ENCODE assay signal across 27 cellular contexts in genomic region chrX:531611-531936, GRCh38.
DNase-seq lines count a peak whose midpoint lies in the region; FAIRE-seq and TF ChIP-seq lines count a peak whose summit lies in the region.
"Had no signal": no experiment of that assay in that cellular context is flagged by ENCODE, and none has a peak within 500 bp of the region (broad histone marks: within the 10 kb centered on the region; RNA-seq: fewer than 3 reads in every experiment).

No MANE protein-coding gene starts in this region.

- no peak overlapping the region for H3K4me3 Mint-ChIP-seq in activated T-cell treated with anti-CD3 and anti-CD28 coated beads, Interleukin-2, amount 50 U/mL, for 24 hours
- H3K4me3 Mint-ChIP-seq: CD4-positive, alpha-beta T cell had no signal

- no peak overlapping the region for H3K4ac ChIP-seq in H1 (replicated peaks; ENCODE audit: insufficient read length, low read depth, low read length)

- DNase-seq in H1 (ENCODE audit: low read depth in 1 of 2, low spot score in 2 of 2) = peak; percentile 23 to 61
- DNase-seq in iPS-NIHi7 (ENCODE audit: extremely low spot score) = peak; percentile 22
- no peak for DNase-seq in activated T-cell treated with anti-CD3 and anti-CD28 coated beads, Interleukin-2, amount 50 U/mL, for 24 hours
- no peak for DNase-seq in H4 (ENCODE audit: low spot score)
- no peak for DNase-seq in DMS 273 treated with DMSO at 0.1 percent for 48 hours (lab: John Stamatoyannopoulos, UW)
- DNase-seq in activated T-cell treated with anti-CD3 and anti-CD28 coated beads for 4 hours = no peak
- DNase-seq: AML-193; CD4-positive, alpha-beta T cell; DMS53; GDM1; GOT3; IMR-90; KG1; NCI-H1048; NCI-H1417; NCI-H1694; NCI-H2029 treated with DMSO at 0.1 percent for 48 hours; NCI-H226; NCI-H510A; NCI-H69; Peyer's patch; SHP77 treated with DMSO at 0.1 percent for 48 hours had no signal

- CTCF ChIA-PET in H1 (lab: Charles Lee; ENCODE audit: partially characterized antibody) = no interaction called here

- no peak overlapping the region for H3K27ac Mint-ChIP-seq in activated T-cell treated with anti-CD3 and anti-CD28 coated beads, Interleukin-2, amount 50 U/mL, for 24 hours
- H3K27ac Mint-ChIP-seq: CD4-positive, alpha-beta T cell had no signal

- H3K4me2 ChIP-seq in H1 (ENCODE audit: insufficient read depth in 1 of 2, low read depth in 2 of 2, low read length in 2 of 2) = peak overlapping the region; percentile 53 to 62
- H3K4me2 ChIP-seq: A549; BLaER1 treated with 17β-estradiol and CSF1 and Interleukin-3, amounts not matched to agents 10 nM and 100 nM had no signal

- peaks cover 5% of the 10 kb centered on the region for H3K9me3 Mint-ChIP-seq in activated T-cell treated with anti-CD3 and anti-CD28 coated beads, Interleukin-2, amount 50 U/mL, for 24 hours

- peaks cover 3% of the 10 kb centered on the region; the same call in 1 of the 2 replicates for H3K23me2 ChIP-seq in H1 (ENCODE audit: low read depth, low read length)

- no peak overlapping the region for H3K14ac ChIP-seq in H1 (ENCODE audit: insufficient read length)

- H3K4me3 ChIP-seq in HUES48 (ENCODE audit: low read depth, low read length) = peak overlapping the region; percentile 47
- peak overlapping the region in 3 of 4 experiments; percentile 7 to 47 (median 23); a peak in 5 of 8 replicates for H3K4me3 ChIP-seq in H1 (ENCODE audit: extremely low read depth in 1 of 4, insufficient read depth in 2 of 4, low read depth in 3 of 4, low read length in 4 of 4)
- H3K4me3 ChIP-seq: A549; BLaER1 treated with 17β-estradiol and CSF1 and Interleukin-3, amounts not matched to agents 10 nM and 100 nM; GM12878; Peyer's patch had no signal

- H2BK12ac ChIP-seq in H1 (ENCODE audit: low read depth, low read length) = 0 out of 2 replicates have a peak overlapping the region, but pooled peaks have one; percentile 31

- H4K5ac ChIP-seq in H1 (ENCODE audit: insufficient read length, low read depth, low read length) = peak overlapping the region; percentile 57

- H3K27me3 ChIP-seq in HUES48 (ENCODE audit: control insufficient read depth, insufficient read depth, low read length) = no peaks in the 10 kb centered on the region
- no peaks in the 10 kb centered on the region for H3K27me3 ChIP-seq in H1 (replicated peaks in 1 of 4; ENCODE audit: control insufficient read depth in 3 of 4, extremely low read depth in 1 of 4, insufficient read depth in 3 of 4, low read length in 3 of 4)
- H3K27me3 ChIP-seq: BLaER1 treated with 17β-estradiol and CSF1 and Interleukin-3, amounts not matched to agents 10 nM and 100 nM; Peyer's patch had no signal

- H4K91ac ChIP-seq in H1 (replicated peaks; ENCODE audit: insufficient read length, low read length) = peak overlapping the region; percentile 87

- no peaks in the 10 kb centered on the region for H3K4me1 Mint-ChIP-seq in activated T-cell treated with anti-CD3 and anti-CD28 coated beads, Interleukin-2, amount 50 U/mL, for 24 hours (ENCODE audit: low read depth)

- no peak overlapping the region for H2BK120ac ChIP-seq in H1 (replicated peaks; ENCODE audit: low read depth, low read length)

- H3K27ac ChIP-seq in HUES48 (ENCODE audit: low read depth, low read length) (peak overlapping the region; percentile 5), H1 (ENCODE audit: low read depth, low read length) (peak overlapping the region; percentile 29; the same call in 1 of the 2 replicates)
- H3K27ac ChIP-seq: A549; BLaER1 treated with 17β-estradiol and CSF1 and Interleukin-3, amounts not matched to agents 10 nM and 100 nM; Peyer's patch had no signal

- peaks cover 0 to 5% of the 10 kb centered on the region in 2 experiments for H4K20me1 ChIP-seq in H1 (replicated peaks in 1 of 2; ENCODE audit: control insufficient read depth in 1 of 2, insufficient read depth in 2 of 2, low read length in 2 of 2)
- H4K20me1 ChIP-seq: BLaER1 treated with 17β-estradiol and CSF1 and Interleukin-3, amounts not matched to agents 10 nM and 100 nM had no signal

- TF ChIP-seq POLR2A in H1 (IDR thresholded peaks at IDR 0.05; ENCODE audit: control extremely low read depth in 1 of 2, low read depth in 2 of 2, low read length in 2 of 2) = no peak

- no peak; a peak in 1 of 3 replicates for TF ChIP-seq EP300 in H1 (IDR thresholded peaks at IDR 0.05; ENCODE audit: borderline replicate concordance in 1 of 2, low read depth in 2 of 2, low read length in 2 of 2)

- H3K9me3 ChIP-seq in HUES48 (ENCODE audit: control insufficient read depth, insufficient read depth, low read length) = no peaks in the 10 kb centered on the region
- H3K9me3 ChIP-seq in H1 (ENCODE audit: insufficient read depth in 2 of 2, low read depth in 1 of 2, low read length in 1 of 2) = no peaks in the 10 kb centered on the region
- H3K9me3 ChIP-seq: Peyer's patch had no signal

- no peak overlapping the region for H3K56ac ChIP-seq in H1 (replicated peaks; ENCODE audit: insufficient read length, low read depth, low read length)

- no peak overlapping the region for H2AK5ac ChIP-seq in H1 (ENCODE audit: low read depth, low read length)

- H3K4me1 ChIP-seq in HUES48 (ENCODE audit: control insufficient read depth, insufficient read depth, low read length) (peaks cover 7% of the 10 kb centered on the region), H1 (replicated peaks in 1 of 4; ENCODE audit: control insufficient read depth in 3 of 4, insufficient read depth in 4 of 4, low read length in 3 of 4) (peaks cover 5 to 17% (median 7%) of the 10 kb centered on the region in 4 experiments; a peak in 6 of 7 replicates)
- H3K4me1 ChIP-seq: Peyer's patch had no signal

- no peak for TF ChIP-seq CTCF in H1 (IDR thresholded peaks at IDR 0.05; ENCODE audit: control extremely low read depth in 1 of 3, insufficient read depth in 1 of 3, low read depth in 1 of 3, low read length in 3 of 3)

- H3K9ac ChIP-seq in HUES48 (ENCODE audit: low read depth, low read length) = peak overlapping the region; percentile 22; the same call in 1 of the 2 replicates
- no peak overlapping the region for H3K9ac ChIP-seq in H1 (replicated peaks in 1 of 4; ENCODE audit: extremely low read depth in 1 of 4, low read depth in 3 of 4, low read length in 3 of 4)
- H3K9ac ChIP-seq: BLaER1 treated with 17β-estradiol and CSF1 and Interleukin-3, amounts not matched to agents 10 nM and 100 nM had no signal

- no peaks in the 10 kb centered on the region for H3K79me1 ChIP-seq in H1 (ENCODE audit: low read depth, low read length)

- no peak overlapping the region for H2BK15ac ChIP-seq in H1 (ENCODE audit: low read length)

- no peaks in the 10 kb centered on the region for H3K27me3 Mint-ChIP-seq in activated T-cell treated with anti-CD3 and anti-CD28 coated beads, Interleukin-2, amount 50 U/mL, for 24 hours
- H3K27me3 Mint-ChIP-seq: CD4-positive, alpha-beta T cell had no signal

- no peak; a peak in 1 of 4 replicates for TF ChIP-seq RAD21 in H1 (IDR thresholded peaks at IDR 0.05 in 1 of 2, conservative IDR thresholded peaks at IDR 0.05 in 1 of 2; ENCODE audit: low read depth in 2 of 2, low read length in 2 of 2)

- POLR2A ChIA-PET in H1 (lab: Charles Lee; ENCODE audit: partially characterized antibody) = no interaction called here

- H2BK20ac ChIP-seq in H1 (ENCODE audit: low read length) = no peak overlapping the region

- peak; percentile 65 for FAIRE-seq in H1 (lab: Jason Lieb, UNC)
- FAIRE-seq: A549, D721Med had no signal

- peak overlapping the region; percentile 49; the same call in 1 of the 2 replicates for H3K18ac ChIP-seq in H1 (ENCODE audit: extremely low read depth, low read length)

- no peak overlapping the region for H2AFZ ChIP-seq in H1 (ENCODE audit: low read length)

- peak overlapping the region; percentile 77; the same call in 1 of the 2 replicates for H2BK5ac ChIP-seq in H1 (ENCODE audit: low read depth, low read length)

- H3K79me2 ChIP-seq in H1 (ENCODE audit: control insufficient read depth in 1 of 2, insufficient read depth in 2 of 2, low read length in 2 of 2) = peaks cover 0 to 4% of the 10 kb centered on the region in 2 experiments; a peak in 1 of 4 replicates

- no peaks in the 10 kb centered on the region for H3K36me3 Mint-ChIP-seq in activated T-cell treated with anti-CD3 and anti-CD28 coated beads, Interleukin-2, amount 50 U/mL, for 24 hours (ENCODE audit: low read depth)

- 0% methylated on average over 6 of the region's 6 CpGs; no CpG with 5 or more reads in 1 of the 2 experiments for WGBS in H1 (ENCODE audit: extremely low coverage in 1 of 2, insufficient coverage in 1 of 2, insufficient read length in 1 of 2, insufficient replicate concordance in 2 of 2, low coverage in 1 of 2, low lambda C conversion rate in 2 of 2, missing lambda C conversion rate in 1 of 2), 2 experiments

- H4K8ac ChIP-seq in H1 (ENCODE audit: extremely low read depth, insufficient read depth, low read length) = no peak overlapping the region

- H3K23ac ChIP-seq in H1 (ENCODE audit: insufficient read length) = no peak overlapping the region

- H3K36me3 ChIP-seq in HUES48 (ENCODE audit: control insufficient read depth, insufficient read depth, low read length) (no peaks in the 10 kb centered on the region), H1 (ENCODE audit: control insufficient read depth in 2 of 4, insufficient read depth in 4 of 4, low read length in 3 of 4) (no peaks in the 10 kb centered on the region)
- H3K36me3 ChIP-seq: BLaER1 treated with 17β-estradiol and CSF1 and Interleukin-3, amounts not matched to agents 10 nM and 100 nM; Peyer's patch had no signal

TF ChIP-seq in H1, 55 proteins besides CTCF, POLR2A, EP300 and RAD21:
- TF ChIP-seq CTBP2 (IDR thresholded peaks at IDR 0.05; ENCODE audit: borderline replicate concordance, insufficient read depth, insufficient read length, low read length) (peak; percentile 68), HDAC2 (IDR thresholded peaks at IDR 0.05; ENCODE audit: borderline replicate concordance in 1 of 2, low read depth in 2 of 2, low read length in 2 of 2) (peak; percentile 8 to 98; a peak in 3 of 4 replicates), BACH1 (IDR thresholded peaks at IDR 0.05; ENCODE audit: low read length) (peak; percentile 62), TCF12 (IDR thresholded peaks at IDR 0.05; ENCODE audit: low read depth, low read length) (peak; percentile 84; the same call in 1 of the 2 replicates), RFX5 (IDR thresholded peaks at IDR 0.05; ENCODE audit: borderline replicate concordance, low read depth, low read length) (no peak)

Comparison
In these comparisons a context has a peak if more than half of its experiments do, and no peak if none do; other contexts are left out.
1. DNase-seq: peak in H1 (2 of 2) and iPS-NIHi7 (single experiment); none in activated T-cell treated with anti-CD3 and anti-CD28 coated beads, Interleukin-2, amount 50 U/mL, for 24 hours (single experiment), H4 (single experiment), DMS 273 treated with DMSO at 0.1 percent for 48 hours (single experiment) and activated T-cell treated with anti-CD3 and anti-CD28 coated beads for 4 hours (single experiment).